Comparison of ENCODE assay signal across 35 cellular contexts in the genomic region with DNA sequence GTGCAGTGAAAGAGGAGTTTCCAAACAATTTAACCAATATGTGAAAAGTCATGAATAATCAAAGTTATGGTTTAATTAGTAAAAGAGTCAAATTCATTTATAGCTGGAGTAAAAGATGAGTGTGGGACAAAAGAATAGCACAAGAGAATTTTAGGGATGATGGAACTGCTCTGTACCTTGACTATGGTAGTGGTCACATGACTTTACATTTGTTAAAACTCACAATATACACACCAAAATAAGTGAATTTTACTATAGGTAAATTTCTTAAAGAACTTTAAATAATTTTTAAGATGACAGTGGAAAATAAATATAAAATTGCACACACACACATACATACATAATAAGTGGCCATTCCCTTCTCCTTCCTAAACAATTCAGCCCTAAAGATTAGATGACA.
"Had no signal": no experiment of that assay in that cellular context is flagged by ENCODE, and none has a peak within 500 bp of the region (broad histone marks: within the 10 kb centered on the region; RNA-seq: fewer than 3 reads in every experiment).

No MANE protein-coding gene starts in this region.

- DNase-seq: Karpas-422, Kasumi-1, MG63, MM.1S, MV-4-11, NCI-H1048, NCI-H1092, NCI-H1092 treated with DMSO at 0.1 percent for 48 hours, NCI-H1105, NCI-H1105 treated with DMSO at 0.1 percent for 48 hours, NCI-H1417, NCI-H1417 treated with DMSO at 0.1 percent for 48 hours, NCI-H1436, NCI-H1436 treated with DMSO at 0.1 percent for 48 hours, NCI-H146, NCI-H1694, NCI-H1694 treated with DMSO at 0.1 percent for 48 hours, NCI-H187, NCI-H187 treated with DMSO at 0.1 percent for 48 hours, NCI-H1930, NCI-H2029, NCI-H2029 treated with DMSO at 0.1 percent for 48 hours, NCI-H2081, NCI-H2081 treated with DMSO at 0.1 percent for 48 hours, NCI-H2107, NCI-H2171, NCI-H2171 treated with DMSO at 0.1 percent for 48 hours, NCI-H2227 treated with DMSO at 0.1 percent for 48 hours, NCI-H226, NCI-H345, NCI-H446, NCI-H446 treated with DMSO at 0.1 percent for 48 hours, NCI-H510A, NCI-H510A treated with DMSO at 0.1 percent for 48 hours had no signal

- H3K4me2 ChIP-seq: KMS-11 had no signal

- H3K9ac ChIP-seq: KMS-11 had no signal

- H3K4me3 ChIP-seq: MG63 had no signal

- H3K27me3 ChIP-seq: MG63 had no signal

- H3K9me3 ChIP-seq: MG63 had no signal

- H3K27ac ChIP-seq: KMS-11 had no signal
